Comparison of ENCODE assay signal across 9 cellular contexts in genomic region chr18:22347624-22348511, GRCh38.
DNase-seq lines count a peak whose midpoint lies in the region; ATAC-seq and TF ChIP-seq lines count a peak whose summit lies in the region.
"Had no signal": no experiment of that assay in that cellular context is flagged by ENCODE, and none has a peak within 500 bp of the region (broad histone marks: within the 10 kb centered on the region; RNA-seq: fewer than 3 reads in every experiment).

No MANE protein-coding gene starts in this region.

- no peaks in the 10 kb centered on the region for H3K9me3 Mint-ChIP-seq in endodermal cell
- H3K9me3 Mint-ChIP-seq in naive thymus-derived CD8-positive, alpha-beta T cell, result peaks cover 0 to 7% (median 0%) of the 10 kb centered on the region in 9 donors

- 13 to 20% methylated on average over 18 to 23 of the region's 25 CpGs for WGBS in endodermal cell (ENCODE audit: insufficient coverage in 1 of 2, insufficient read length in 1 of 2), 2 experiments

- H3K9ac ChIP-seq in endodermal cell (ENCODE audit: extremely low read depth, low read length, poor library complexity, severe bottlenecking), result no peak overlapping the region

- H3K4me1 Mint-ChIP-seq in endodermal cell, result peaks cover 49% of the 10 kb centered on the region
- H3K4me1 Mint-ChIP-seq in naive thymus-derived CD8-positive, alpha-beta T cell, result peaks cover 9 to 61% (median 57%) of the 10 kb centered on the region in 4 donors

- no peaks in the 10 kb centered on the region for H3K36me3 Mint-ChIP-seq in endodermal cell (ENCODE audit: low read depth)
- peaks cover 6 to 9% (median 8%) of the 10 kb centered on the region in 3 donors for H3K36me3 Mint-ChIP-seq in naive thymus-derived CD8-positive, alpha-beta T cell

- POLR2A ChIA-PET in AG04449 (lab: Yijun Ruan, JAX), result interaction anchor here (0.6 to 1.4 kb wide), 2 partner anchors 9 to 166 kb away, joined by 3 to 4 read pairs; no protein-coding TSS in a partner anchor
- POLR2A ChIA-PET in naive thymus-derived CD8-positive, alpha-beta T cell (lab: Charles Lee), result interaction anchor here (0.7 to 2.0 kb wide), 8 partner anchors 11 to 96 kb away, joined by 3 to 10 read pairs (median 4); no protein-coding TSS in a partner anchor

- H3K27me3 Mint-ChIP-seq in endodermal cell (ENCODE audit: insufficient read depth), result peaks cover 72% of the 10 kb centered on the region
- H3K27me3 Mint-ChIP-seq in naive thymus-derived CD8-positive, alpha-beta T cell, result peaks cover 8 to 29% (median 17%) of the 10 kb centered on the region in 5 donors

- H3K4me3 Mint-ChIP-seq in endodermal cell, result peak overlapping the region; percentile 64
- H3K4me3 Mint-ChIP-seq in naive thymus-derived CD8-positive, alpha-beta T cell, result peak overlapping the region; percentile 85 to 96 (median 90)

- H3K4me1 ChIP-seq in endodermal cell (ENCODE audit: control insufficient read depth, insufficient read depth, low read length), result no peaks in the 10 kb centered on the region

- H3K36me3 ChIP-seq in endodermal cell (ENCODE audit: control insufficient read depth, insufficient read depth, low read length), result no peaks in the 10 kb centered on the region

- no peak for TF ChIP-seq CTCF in AG04449 (IDR thresholded peaks at IDR 0.05; ENCODE audit: insufficient read depth, low read length, missing control alignments)
- TF ChIP-seq CTCF in endodermal cell (conservative IDR thresholded peaks at IDR 0.05), result no peak

- DNase-seq in AG04449 (ENCODE audit: low read depth, low spot score), result no peak
- DNase-seq in NCI-H146 (lab: John Stamatoyannopoulos, UW), result peak; percentile 78
- peak; percentile 75 for DNase-seq in endodermal cell
- DNase-seq in naive thymus-derived CD8-positive, alpha-beta T cell, result peak in 8 of 10 donors; percentile 17 to 67 (median 44)
- DNase-seq in stimulated activated CD4-positive, alpha-beta T cell treated with anti-CD3 and anti-CD28 coated beads, Interleukin-4, amount 100 ng/mL, for 4 hours, result no peak
- no peak for DNase-seq in H4 (ENCODE audit: low spot score)
- no peak for DNase-seq in DMS114 treated with DMSO at 0.1 percent for 48 hours (lab: John Stamatoyannopoulos, UW; ENCODE audit: unreplicated experiment)
- no peak for DNase-seq in effector CD4-positive, alpha-beta T cell
- DNase-seq: GF-D8 had no signal

- peaks cover 51% of the 10 kb centered on the region for H3K27me3 ChIP-seq in endodermal cell (ENCODE audit: control insufficient read depth, insufficient read depth, low read length, poor library complexity, severe bottlenecking)

- CTCF ChIA-PET in AG04449 (lab: Yijun Ruan, JAX), result no interaction called here

- peak; percentile 49 to 51 for ATAC-seq in naive thymus-derived CD8-positive, alpha-beta T cell

- no peak overlapping the region for H3K27ac Mint-ChIP-seq in endodermal cell
- peak overlapping the region; percentile 93 to 99 (median 97) for H3K27ac Mint-ChIP-seq in naive thymus-derived CD8-positive, alpha-beta T cell

- H3K27ac ChIP-seq in endodermal cell (ENCODE audit: low read depth, low read length), result no peak overlapping the region

- H3K4me3 ChIP-seq in AG04449 (ENCODE audit: low read depth, low read length) (peak overlapping the region; percentile 45), endodermal cell (ENCODE audit: low read length) (peak overlapping the region; percentile 74)

- no peaks in the 10 kb centered on the region for H3K9me3 ChIP-seq in endodermal cell (ENCODE audit: control insufficient read depth, low read length)

Comparison
In these comparisons a context has a peak if more than half of its experiments do, and no peak if none do; other contexts are left out.
1. DNase-seq: peak in NCI-H146 (single experiment), endodermal cell (single experiment) and naive thymus-derived CD8-positive, alpha-beta T cell (8 of 10); none in AG04449 (single experiment), stimulated activated CD4-positive, alpha-beta T cell treated with anti-CD3 and anti-CD28 coated beads, Interleukin-4, amount 100 ng/mL, for 4 hours (0 of 2), H4 (single experiment), DMS114 treated with DMSO at 0.1 percent for 48 hours (single experiment) and effector CD4-positive, alpha-beta T cell (single experiment).